Comparison of ENCODE assay signal across 25 cellular contexts in genomic region chr1:81327103-81327728, GRCh38.
"Had no signal": no experiment of that assay in that cellular context is flagged by ENCODE, and none has a peak within 500 bp of the region (broad histone marks: within the 10 kb centered on the region; RNA-seq: fewer than 3 reads in every experiment).

No MANE protein-coding gene starts in this region.

- H3K4me1 ChIP-seq: lower lobe of right lung, prostate gland, right atrium auricular region, tibial nerve, upper lobe of right lung, uterus had no signal

- H3K36me3 ChIP-seq: lower lobe of right lung, prostate gland, right atrium auricular region, thoracic aorta, tibial nerve, upper lobe of right lung, uterus had no signal

- H3K4me2 ChIP-seq: smooth muscle cell had no signal

- H3K27me3 Mint-ChIP-seq: effector memory CD8-positive, alpha-beta T cell; naive B cell; natural killer cell treated with Interleukin-12 subunit alpha and Interleukin-12 subunit beta and Interleukin-15 and Interleukin-18, amount 100 ng/mL, for 72 hours had no signal

- FAIRE-seq: frontal cortex, keratinocyte had no signal

- H3K9me3 ChIP-seq: lower lobe of right lung, mucosa of descending colon, prostate gland, right atrium auricular region, thoracic aorta, tibial nerve, upper lobe of right lung, uterus had no signal

- H3K4me1 Mint-ChIP-seq: immature natural killer cell; naive B cell; stimulated activated effector memory CD8-positive, alpha-beta T cell treated with anti-CD3 and anti-CD28 coated beads, Interleukin-12 subunit alpha, Interleukin-12 subunit beta, amount 100 ng/mL, for 72 hours had no signal

- H3K4me3 Mint-ChIP-seq: effector memory CD8-positive, alpha-beta T cell; immature natural killer cell; naive B cell; natural killer cell treated with Interleukin-12 subunit alpha and Interleukin-12 subunit beta and Interleukin-15 and Interleukin-18, amount 100 ng/mL, for 72 hours; stimulated activated effector memory CD8-positive, alpha-beta T cell treated with anti-CD3 and anti-CD28 coated beads, Interleukin-12 subunit alpha, Interleukin-12 subunit beta, amount 100 ng/mL, for 72 hours had no signal

- H3K27ac Mint-ChIP-seq: effector memory CD8-positive, alpha-beta T cell; immature natural killer cell; naive B cell; natural killer cell treated with Interleukin-12 subunit alpha and Interleukin-12 subunit beta and Interleukin-15 and Interleukin-18, amount 100 ng/mL, for 72 hours; stimulated activated effector memory CD8-positive, alpha-beta T cell treated with anti-CD3 and anti-CD28 coated beads, Interleukin-12 subunit alpha, Interleukin-12 subunit beta, amount 100 ng/mL, for 72 hours had no signal

- H3K4me3 ChIP-seq: lower lobe of right lung, mucosa of descending colon, prostate gland, right atrium auricular region, smooth muscle cell, thoracic aorta, tibial nerve, upper lobe of right lung, uterus had no signal

- H3K36me3 Mint-ChIP-seq: naive B cell; stimulated activated effector memory CD8-positive, alpha-beta T cell treated with anti-CD3 and anti-CD28 coated beads, Interleukin-12 subunit alpha, Interleukin-12 subunit beta, amount 100 ng/mL, for 72 hours had no signal

- DNase-seq: cortex of kidney; effector memory CD8-positive, alpha-beta T cell; hypothalamus; immature natural killer cell; left ventricle myocardium superior; lower lobe of right lung; mucosa of descending colon; naive B cell; nucleus accumbens; stimulated activated CD4-positive, alpha-beta T cell treated with anti-CD3 and anti-CD28 coated beads, Interleukin-12 subunit alpha, Interleukin-12 subunit beta, amount 100 ng/mL, for 4 hours; stimulated activated CD4-positive, alpha-beta T cell treated with anti-CD3 and anti-CD28 coated beads, Interleukin-1b, Interleukin-23, amount 100 ng/mL, for 48 hours; stimulated activated CD4-positive, alpha-beta T cell treated with anti-CD3 and anti-CD28 coated beads, Interleukin-4, amount 100 ng/mL, for 1 hour; stimulated activated naive CD4-positive, alpha-beta T cell treated with Interleukin-2 at 50 U/mL for 16 hours; upper lobe of right lung; uterus had no signal

- ATAC-seq: effector memory CD8-positive, alpha-beta T cell; left ventricle myocardium superior; lower lobe of right lung; mucosa of descending colon; natural killer cell treated with Interleukin-12 subunit alpha and Interleukin-12 subunit beta and Interleukin-15 and Interleukin-18, amount 100 ng/mL, for 72 hours; sciatic nerve; stimulated activated effector memory CD8-positive, alpha-beta T cell treated with anti-CD3 and anti-CD28 coated beads, Interleukin-12 subunit alpha, Interleukin-12 subunit beta, amount 100 ng/mL, for 72 hours; upper lobe of right lung had no signal

- H3K27me3 ChIP-seq: right atrium auricular region, tibial nerve, upper lobe of right lung, uterus had no signal

- H3K27ac ChIP-seq: lower lobe of right lung, prostate gland, right atrium auricular region, thoracic aorta, tibial nerve, upper lobe of right lung, uterus had no signal
